24 cellular contexts compared by ENCODE assay signal in the genomic region with DNA sequence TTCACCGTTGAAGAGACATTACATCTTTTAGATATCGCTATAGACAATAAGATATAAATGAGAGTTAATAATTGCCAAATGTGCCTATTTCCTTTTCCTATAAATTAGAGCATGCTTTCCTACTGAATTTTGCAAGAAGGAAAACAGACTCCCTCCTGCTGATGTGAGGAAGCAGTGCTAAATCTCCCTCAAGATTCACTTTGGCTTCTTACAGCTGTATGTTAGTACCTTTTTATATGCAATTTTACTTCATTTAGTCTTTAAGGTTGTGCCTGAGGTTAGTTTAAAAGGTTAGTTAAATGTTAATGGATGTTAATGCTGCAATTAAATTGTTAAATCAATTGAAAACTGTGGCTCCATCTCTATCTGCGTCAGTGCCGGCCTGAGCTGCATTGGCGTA.
"Had no signal": no experiment of that assay in that cellular context is flagged by ENCODE, and none has a peak within 500 bp of the region (broad histone marks: within the 10 kb centered on the region; RNA-seq: fewer than 3 reads in every experiment).

No MANE protein-coding gene starts in this region.

- H3K36me3 ChIP-seq: colonic mucosa, esophagus squamous epithelium, gastrocnemius medialis, heart left ventricle, left ventricle myocardium inferior, lower lobe of right lung had no signal

- H3K9me3 Mint-ChIP-seq: dendritic cell treated with granulocyte-macrophage colony-stimulating factor and Interleukin-4, amounts not matched to agents 40 ng/mL and 50 ng/mL, for 4 days; endodermal cell had no signal

- H3K4me3 Mint-ChIP-seq: dendritic cell treated with granulocyte-macrophage colony-stimulating factor and Interleukin-4, amounts not matched to agents 40 ng/mL and 50 ng/mL, for 4 days; effector memory CD8-positive, alpha-beta T cell; endodermal cell; mesothelial cell of epicardium; naive B cell had no signal

- H3K4me1 ChIP-seq: colonic mucosa, esophagus squamous epithelium, gastrocnemius medialis, heart left ventricle, left ventricle myocardium inferior, lower lobe of right lung had no signal

- H3K27me3 ChIP-seq: colonic mucosa, esophagus squamous epithelium, gastrocnemius medialis, hepatocyte had no signal

- H3K4me1 Mint-ChIP-seq: mesothelial cell of epicardium, naive B cell had no signal

- H2AFZ ChIP-seq: hepatocyte had no signal

- H3K27ac Mint-ChIP-seq: dendritic cell treated with granulocyte-macrophage colony-stimulating factor and Interleukin-4, amounts not matched to agents 40 ng/mL and 50 ng/mL, for 4 days; effector memory CD8-positive, alpha-beta T cell; endodermal cell; mesothelial cell of epicardium; naive B cell had no signal

- H3K36me3 Mint-ChIP-seq: mesothelial cell of epicardium, naive B cell had no signal

- H3K9me3 ChIP-seq: colonic mucosa, esophagus squamous epithelium, gastrocnemius medialis, heart left ventricle, left ventricle myocardium inferior, lower lobe of right lung, mucosa of descending colon had no signal

- H3K79me2 ChIP-seq: hepatocyte had no signal

- H3K27ac ChIP-seq: colonic mucosa, epithelial cell of prostate, esophagus squamous epithelium, gastrocnemius medialis, heart left ventricle, hepatocyte, left ventricle myocardium inferior, lower lobe of right lung had no signal

- DNase-seq: colonic mucosa; cortex of kidney; effector CD8-positive, alpha-beta T cell; effector memory CD8-positive, alpha-beta T cell; endodermal cell; erythroblast; esophagus squamous epithelium; foreskin fibroblast; foreskin melanocyte; gastrocnemius medialis; heart left ventricle; hypothalamus; left cardiac atrium; left ventricle myocardium inferior; lower lobe of right lung; mesenchymal stem cell; mucosa of descending colon; naive B cell had no signal

- ATAC-seq: effector memory CD8-positive, alpha-beta T cell; esophagus mucosa; gastrocnemius medialis; heart left ventricle; left cardiac atrium; left lobe of liver; lower lobe of right lung; mucosa of descending colon had no signal

- H3K4me3 ChIP-seq: colonic mucosa, esophagus squamous epithelium, gastrocnemius medialis, heart left ventricle, hepatocyte, left ventricle myocardium inferior, lower lobe of right lung, mucosa of descending colon had no signal

- H3K27me3 Mint-ChIP-seq: dendritic cell treated with granulocyte-macrophage colony-stimulating factor and Interleukin-4, amounts not matched to agents 40 ng/mL and 50 ng/mL, for 4 days; effector memory CD8-positive, alpha-beta T cell; naive B cell had no signal

- H3K4me2 ChIP-seq: hepatocyte had no signal
